1 cellular context compared by ENCODE assay signal in the genomic region with DNA sequence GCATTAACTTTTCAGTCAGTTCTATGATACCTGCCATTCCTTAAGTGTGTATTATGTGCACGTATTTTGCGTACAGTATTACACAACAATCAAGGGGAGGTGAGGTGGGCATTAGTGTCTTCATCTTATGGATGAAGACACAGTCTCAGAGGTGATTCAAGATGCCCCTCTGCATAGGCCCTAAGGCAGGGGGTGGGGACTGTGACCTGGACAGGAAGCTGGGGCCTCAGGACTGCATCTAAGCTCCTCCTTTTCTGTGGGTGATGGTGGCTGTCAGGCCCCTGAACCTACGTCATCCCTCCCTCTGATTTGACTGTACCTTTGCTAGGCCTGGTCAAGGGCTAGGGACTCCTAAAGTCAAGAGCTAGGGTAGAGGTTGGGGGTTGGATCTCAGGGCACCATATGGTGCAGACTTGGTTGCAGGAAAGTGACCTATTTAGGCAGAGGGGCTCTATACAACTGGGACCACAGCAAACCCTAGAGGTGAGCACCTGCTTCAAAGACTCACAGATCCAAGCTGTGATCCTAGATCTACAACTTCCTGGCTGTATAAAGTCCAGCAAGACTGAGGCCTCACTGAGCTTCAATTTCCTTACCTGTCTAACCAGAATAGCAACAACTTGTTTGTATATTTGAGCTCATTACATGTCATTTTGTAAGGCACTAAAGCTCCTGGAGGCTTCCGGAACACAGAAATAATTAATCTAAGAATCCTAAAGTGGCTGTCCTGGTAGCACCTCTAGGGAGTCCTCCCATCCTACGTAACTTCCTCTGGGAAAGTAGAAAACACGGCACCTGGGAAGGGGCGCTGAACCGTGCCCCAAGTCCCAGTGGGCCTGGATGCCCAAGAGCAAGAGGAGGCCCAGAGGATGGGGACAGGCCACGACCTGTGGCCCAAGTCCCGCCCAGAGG.
A peak's percentile ranks its signal among the peaks of the same experiment; 100 is the strongest.
TF ChIP-seq lines count a peak whose summit lies in the region.

No MANE protein-coding gene starts in this region.

TF ChIP-seq in K562, 482 proteins besides CTCF, POLR2A, EP300 and RAD21 (continued from another document and continues in another):
- TF ChIP-seq, protein P1, sequence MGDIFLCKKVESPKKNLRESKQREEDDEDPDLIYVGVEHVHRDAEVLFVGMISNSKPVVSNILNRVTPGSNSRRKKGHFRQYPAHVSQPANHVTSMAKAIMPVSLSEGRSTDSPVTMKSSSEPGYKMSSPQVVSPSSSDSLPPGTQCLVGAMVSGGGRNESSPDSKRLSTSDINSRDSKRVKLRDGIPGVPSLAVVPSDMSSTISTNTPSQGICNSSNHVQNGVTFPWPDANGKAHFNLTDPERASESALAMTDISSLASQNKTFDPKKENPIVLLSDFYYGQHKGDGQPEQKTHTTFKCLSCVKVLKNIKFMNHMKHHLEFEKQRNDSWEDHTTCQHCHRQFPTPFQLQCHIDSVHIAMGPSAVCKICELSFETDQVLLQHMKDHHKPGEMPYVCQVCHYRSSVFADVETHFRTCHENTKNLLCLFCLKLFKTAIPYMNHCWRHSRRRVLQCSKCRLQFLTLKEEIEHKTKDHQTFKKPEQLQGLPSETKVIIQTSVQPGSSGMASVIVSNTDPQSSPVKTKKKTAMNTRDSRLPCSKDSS (IDR thresholded peaks at IDR 0.05; ENCODE audit: low read depth, partially characterized antibody): no peak
- TF ChIP-seq ZBTB7A (IDR thresholded peaks at IDR 0.05; ENCODE audit: borderline replicate concordance, control insufficient read depth, low read depth, low read length) (peak; percentile 52; the same call in 1 of the 2 replicates), FOXM1 (IDR thresholded peaks at IDR 0.05; ENCODE audit: low read depth) (peak; percentile 26; the same call in 1 of the 2 replicates), FOXM1 (CRISPR knock-in tag; IDR thresholded peaks at IDR 0.05; ENCODE audit: low read depth) (0 out of 2 replicates have a peak, but pooled peaks have one; percentile 26), CBFA2T2 (conservative IDR thresholded peaks at IDR 0.05) (no peak), BRD9 (IDR thresholded peaks at IDR 0.05; ENCODE audit: low read depth, partially characterized antibody) (peak; percentile 18), ZBTB17 (CRISPR knock-in tag; IDR thresholded peaks at IDR 0.05) (no peak), SAFB2 (IDR thresholded peaks at IDR 0.05; ENCODE audit: borderline replicate concordance, low read depth, low read length, severe bottlenecking) (no peak), ZNF57 (CRISPR knock-in tag; IDR thresholded peaks at IDR 0.05) (no peak), CBX3 (IDR thresholded peaks at IDR 0.05; ENCODE audit: borderline replicate concordance in 1 of 2, low read length in 2 of 2) (no peak; a peak in 1 of 3 replicates), MECOM (CRISPR knock-in tag; IDR thresholded peaks at IDR 0.05) (0 out of 2 replicates have a peak, but pooled peaks have one; percentile 16), ZNF165 (CRISPR knock-in tag; IDR thresholded peaks at IDR 0.05; ENCODE audit: borderline replicate concordance) (no peak), KLF1 (tag; IDR thresholded peaks at IDR 0.05) (no peak), SMAD4 (CRISPR knock-in tag; conservative IDR thresholded peaks at IDR 0.05) (0 out of 2 replicates have a peak, but pooled peaks have one; percentile 7), HDGF (IDR thresholded peaks at IDR 0.05) (0 out of 2 replicates have a peak, but pooled peaks have one; percentile 78), ZNF583 (CRISPR knock-in tag; IDR thresholded peaks at IDR 0.05) (0 out of 2 replicates have a peak, but pooled peaks have one; percentile 56), MTA3 (IDR thresholded peaks at IDR 0.05; ENCODE audit: borderline replicate concordance) (peak; percentile 70; the same call in 1 of the 2 replicates)
- TF ChIP-seq, protein P2, sequence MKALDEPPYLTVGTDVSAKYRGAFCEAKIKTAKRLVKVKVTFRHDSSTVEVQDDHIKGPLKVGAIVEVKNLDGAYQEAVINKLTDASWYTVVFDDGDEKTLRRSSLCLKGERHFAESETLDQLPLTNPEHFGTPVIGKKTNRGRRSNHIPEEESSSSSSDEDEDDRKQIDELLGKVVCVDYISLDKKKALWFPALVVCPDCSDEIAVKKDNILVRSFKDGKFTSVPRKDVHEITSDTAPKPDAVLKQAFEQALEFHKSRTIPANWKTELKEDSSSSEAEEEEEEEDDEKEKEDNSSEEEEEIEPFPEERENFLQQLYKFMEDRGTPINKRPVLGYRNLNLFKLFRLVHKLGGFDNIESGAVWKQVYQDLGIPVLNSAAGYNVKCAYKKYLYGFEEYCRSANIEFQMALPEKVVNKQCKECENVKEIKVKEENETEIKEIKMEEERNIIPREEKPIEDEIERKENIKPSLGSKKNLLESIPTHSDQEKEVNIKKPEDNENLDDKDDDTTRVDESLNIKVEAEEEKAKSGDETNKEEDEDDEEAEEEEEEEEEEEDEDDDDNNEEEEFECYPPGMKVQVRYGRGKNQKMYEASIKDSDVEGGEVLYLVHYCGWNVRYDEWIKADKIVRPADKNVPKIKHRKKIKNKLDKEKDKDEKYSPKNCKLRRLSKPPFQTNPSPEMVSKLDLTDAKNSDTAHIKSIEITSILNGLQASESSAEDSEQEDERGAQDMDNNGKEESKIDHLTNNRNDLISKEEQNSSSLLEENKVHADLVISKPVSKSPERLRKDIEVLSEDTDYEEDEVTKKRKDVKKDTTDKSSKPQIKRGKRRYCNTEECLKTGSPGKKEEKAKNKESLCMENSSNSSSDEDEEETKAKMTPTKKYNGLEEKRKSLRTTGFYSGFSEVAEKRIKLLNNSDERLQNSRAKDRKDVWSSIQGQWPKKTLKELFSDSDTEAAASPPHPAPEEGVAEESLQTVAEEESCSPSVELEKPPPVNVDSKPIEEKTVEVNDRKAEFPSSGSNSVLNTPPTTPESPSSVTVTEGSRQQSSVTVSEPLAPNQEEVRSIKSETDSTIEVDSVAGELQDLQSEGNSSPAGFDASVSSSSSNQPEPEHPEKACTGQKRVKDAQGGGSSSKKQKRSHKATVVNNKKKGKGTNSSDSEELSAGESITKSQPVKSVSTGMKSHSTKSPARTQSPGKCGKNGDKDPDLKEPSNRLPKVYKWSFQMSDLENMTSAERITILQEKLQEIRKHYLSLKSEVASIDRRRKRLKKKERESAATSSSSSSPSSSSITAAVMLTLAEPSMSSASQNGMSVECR (CRISPR knock-in tag; IDR thresholded peaks at IDR 0.05): peak; percentile 54
- TF ChIP-seq, protein P3, sequence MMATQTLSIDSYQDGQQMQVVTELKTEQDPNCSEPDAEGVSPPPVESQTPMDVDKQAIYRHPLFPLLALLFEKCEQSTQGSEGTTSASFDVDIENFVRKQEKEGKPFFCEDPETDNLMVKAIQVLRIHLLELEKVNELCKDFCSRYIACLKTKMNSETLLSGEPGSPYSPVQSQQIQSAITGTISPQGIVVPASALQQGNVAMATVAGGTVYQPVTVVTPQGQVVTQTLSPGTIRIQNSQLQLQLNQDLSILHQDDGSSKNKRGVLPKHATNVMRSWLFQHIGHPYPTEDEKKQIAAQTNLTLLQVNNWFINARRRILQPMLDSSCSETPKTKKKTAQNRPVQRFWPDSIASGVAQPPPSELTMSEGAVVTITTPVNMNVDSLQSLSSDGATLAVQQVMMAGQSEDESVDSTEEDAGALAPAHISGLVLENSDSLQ (IDR thresholded peaks at IDR 0.05): peak; percentile 93
- TF ChIP-seq, protein P4, sequence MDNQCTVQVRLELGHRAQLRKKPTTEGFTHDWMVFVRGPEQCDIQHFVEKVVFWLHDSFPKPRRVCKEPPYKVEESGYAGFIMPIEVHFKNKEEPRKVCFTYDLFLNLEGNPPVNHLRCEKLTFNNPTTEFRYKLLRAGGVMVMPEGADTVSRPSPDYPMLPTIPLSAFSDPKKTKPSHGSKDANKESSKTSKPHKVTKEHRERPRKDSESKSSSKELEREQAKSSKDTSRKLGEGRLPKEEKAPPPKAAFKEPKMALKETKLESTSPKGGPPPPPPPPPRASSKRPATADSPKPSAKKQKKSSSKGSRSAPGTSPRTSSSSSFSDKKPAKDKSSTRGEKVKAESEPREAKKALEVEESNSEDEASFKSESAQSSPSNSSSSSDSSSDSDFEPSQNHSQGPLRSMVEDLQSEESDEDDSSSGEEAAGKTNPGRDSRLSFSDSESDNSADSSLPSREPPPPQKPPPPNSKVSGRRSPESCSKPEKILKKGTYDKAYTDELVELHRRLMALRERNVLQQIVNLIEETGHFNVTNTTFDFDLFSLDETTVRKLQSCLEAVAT (IDR thresholded peaks at IDR 0.05): peak; percentile 43 to 53; a peak in 2 of 4 replicates
- TF ChIP-seq, protein P5, sequence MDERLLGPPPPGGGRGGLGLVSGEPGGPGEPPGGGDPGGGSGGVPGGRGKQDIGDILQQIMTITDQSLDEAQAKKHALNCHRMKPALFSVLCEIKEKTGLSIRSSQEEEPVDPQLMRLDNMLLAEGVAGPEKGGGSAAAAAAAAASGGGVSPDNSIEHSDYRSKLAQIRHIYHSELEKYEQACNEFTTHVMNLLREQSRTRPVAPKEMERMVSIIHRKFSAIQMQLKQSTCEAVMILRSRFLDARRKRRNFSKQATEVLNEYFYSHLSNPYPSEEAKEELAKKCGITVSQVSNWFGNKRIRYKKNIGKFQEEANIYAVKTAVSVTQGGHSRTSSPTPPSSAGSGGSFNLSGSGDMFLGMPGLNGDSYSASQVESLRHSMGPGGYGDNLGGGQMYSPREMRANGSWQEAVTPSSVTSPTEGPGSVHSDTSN (CRISPR knock-in tag; IDR thresholded peaks at IDR 0.05; ENCODE audit: low read depth): no peak
- TF ChIP-seq, protein P5 (tag; conservative IDR thresholded peaks at IDR 0.05; ENCODE audit: low read depth): 0 out of 2 replicates have a peak, but pooled peaks have one; percentile 33
- TF ChIP-seq, protein P6, sequence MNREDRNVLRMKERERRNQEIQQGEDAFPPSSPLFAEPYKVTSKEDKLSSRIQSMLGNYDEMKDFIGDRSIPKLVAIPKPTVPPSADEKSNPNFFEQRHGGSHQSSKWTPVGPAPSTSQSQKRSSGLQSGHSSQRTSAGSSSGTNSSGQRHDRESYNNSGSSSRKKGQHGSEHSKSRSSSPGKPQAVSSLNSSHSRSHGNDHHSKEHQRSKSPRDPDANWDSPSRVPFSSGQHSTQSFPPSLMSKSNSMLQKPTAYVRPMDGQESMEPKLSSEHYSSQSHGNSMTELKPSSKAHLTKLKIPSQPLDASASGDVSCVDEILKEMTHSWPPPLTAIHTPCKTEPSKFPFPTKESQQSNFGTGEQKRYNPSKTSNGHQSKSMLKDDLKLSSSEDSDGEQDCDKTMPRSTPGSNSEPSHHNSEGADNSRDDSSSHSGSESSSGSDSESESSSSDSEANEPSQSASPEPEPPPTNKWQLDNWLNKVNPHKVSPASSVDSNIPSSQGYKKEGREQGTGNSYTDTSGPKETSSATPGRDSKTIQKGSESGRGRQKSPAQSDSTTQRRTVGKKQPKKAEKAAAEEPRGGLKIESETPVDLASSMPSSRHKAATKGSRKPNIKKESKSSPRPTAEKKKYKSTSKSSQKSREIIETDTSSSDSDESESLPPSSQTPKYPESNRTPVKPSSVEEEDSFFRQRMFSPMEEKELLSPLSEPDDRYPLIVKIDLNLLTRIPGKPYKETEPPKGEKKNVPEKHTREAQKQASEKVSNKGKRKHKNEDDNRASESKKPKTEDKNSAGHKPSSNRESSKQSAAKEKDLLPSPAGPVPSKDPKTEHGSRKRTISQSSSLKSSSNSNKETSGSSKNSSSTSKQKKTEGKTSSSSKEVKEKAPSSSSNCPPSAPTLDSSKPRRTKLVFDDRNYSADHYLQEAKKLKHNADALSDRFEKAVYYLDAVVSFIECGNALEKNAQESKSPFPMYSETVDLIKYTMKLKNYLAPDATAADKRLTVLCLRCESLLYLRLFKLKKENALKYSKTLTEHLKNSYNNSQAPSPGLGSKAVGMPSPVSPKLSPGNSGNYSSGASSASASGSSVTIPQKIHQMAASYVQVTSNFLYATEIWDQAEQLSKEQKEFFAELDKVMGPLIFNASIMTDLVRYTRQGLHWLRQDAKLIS (CRISPR knock-in tag; IDR thresholded peaks at IDR 0.05): 0 out of 2 replicates have a peak, but pooled peaks have one; percentile 50
- TF ChIP-seq, protein P7, sequence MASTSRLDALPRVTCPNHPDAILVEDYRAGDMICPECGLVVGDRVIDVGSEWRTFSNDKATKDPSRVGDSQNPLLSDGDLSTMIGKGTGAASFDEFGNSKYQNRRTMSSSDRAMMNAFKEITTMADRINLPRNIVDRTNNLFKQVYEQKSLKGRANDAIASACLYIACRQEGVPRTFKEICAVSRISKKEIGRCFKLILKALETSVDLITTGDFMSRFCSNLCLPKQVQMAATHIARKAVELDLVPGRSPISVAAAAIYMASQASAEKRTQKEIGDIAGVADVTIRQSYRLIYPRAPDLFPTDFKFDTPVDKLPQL (IDR thresholded peaks at IDR 0.05; ENCODE audit: extremely low read depth, insufficient read length): peak; percentile 51
- TF ChIP-seq, protein P8, sequence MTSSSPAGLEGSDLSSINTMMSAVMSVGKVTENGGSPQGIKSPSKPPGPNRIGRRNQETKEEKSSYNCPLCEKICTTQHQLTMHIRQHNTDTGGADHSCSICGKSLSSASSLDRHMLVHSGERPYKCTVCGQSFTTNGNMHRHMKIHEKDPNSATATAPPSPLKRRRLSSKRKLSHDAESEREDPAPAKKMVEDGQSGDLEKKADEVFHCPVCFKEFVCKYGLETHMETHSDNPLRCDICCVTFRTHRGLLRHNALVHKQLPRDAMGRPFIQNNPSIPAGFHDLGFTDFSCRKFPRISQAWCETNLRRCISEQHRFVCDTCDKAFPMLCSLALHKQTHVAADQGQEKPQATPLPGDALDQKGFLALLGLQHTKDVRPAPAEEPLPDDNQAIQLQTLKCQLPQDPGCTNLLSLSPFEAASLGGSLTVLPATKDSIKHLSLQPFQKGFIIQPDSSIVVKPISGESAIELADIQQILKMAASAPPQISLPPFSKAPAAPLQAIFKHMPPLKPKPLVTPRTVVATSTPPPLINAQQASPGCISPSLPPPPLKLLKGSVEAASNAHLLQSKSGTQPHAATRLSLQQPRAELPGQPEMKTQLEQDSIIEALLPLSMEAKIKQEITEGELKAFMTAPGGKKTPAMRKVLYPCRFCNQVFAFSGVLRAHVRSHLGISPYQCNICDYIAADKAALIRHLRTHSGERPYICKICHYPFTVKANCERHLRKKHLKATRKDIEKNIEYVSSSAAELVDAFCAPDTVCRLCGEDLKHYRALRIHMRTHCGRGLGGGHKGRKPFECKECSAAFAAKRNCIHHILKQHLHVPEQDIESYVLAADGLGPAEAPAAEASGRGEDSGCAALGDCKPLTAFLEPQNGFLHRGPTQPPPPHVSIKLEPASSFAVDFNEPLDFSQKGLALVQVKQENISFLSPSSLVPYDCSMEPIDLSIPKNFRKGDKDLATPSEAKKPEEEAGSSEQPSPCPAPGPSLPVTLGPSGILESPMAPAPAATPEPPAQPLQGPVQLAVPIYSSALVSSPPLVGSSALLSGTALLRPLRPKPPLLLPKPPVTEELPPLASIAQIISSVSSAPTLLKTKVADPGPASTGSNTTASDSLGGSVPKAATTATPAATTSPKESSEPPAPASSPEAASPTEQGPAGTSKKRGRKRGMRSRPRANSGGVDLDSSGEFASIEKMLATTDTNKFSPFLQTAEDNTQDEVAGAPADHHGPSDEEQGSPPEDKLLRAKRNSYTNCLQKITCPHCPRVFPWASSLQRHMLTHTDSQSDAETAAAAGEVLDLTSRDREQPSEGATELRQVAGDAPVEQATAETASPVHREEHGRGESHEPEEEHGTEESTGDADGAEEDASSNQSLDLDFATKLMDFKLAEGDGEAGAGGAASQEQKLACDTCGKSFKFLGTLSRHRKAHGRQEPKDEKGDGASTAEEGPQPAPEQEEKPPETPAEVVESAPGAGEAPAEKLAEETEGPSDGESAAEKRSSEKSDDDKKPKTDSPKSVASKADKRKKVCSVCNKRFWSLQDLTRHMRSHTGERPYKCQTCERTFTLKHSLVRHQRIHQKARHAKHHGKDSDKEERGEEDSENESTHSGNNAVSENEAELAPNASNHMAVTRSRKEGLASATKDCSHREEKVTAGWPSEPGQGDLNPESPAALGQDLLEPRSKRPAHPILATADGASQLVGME (CRISPR knock-in tag; IDR thresholded peaks at IDR 0.05): 0 out of 2 replicates have a peak, but pooled peaks have one; percentile 52
